Comparison of ENCODE assay signal across 12 cellular contexts in genomic region chr3:123632161-123632655, GRCh38. TPM values are rescaled to one million over a fixed set of nuclear protein-coding genes. Genes with fewer than 3 reads are reported as not detected.
DNase-seq lines count a peak whose midpoint lies in the region; ATAC-seq and TF ChIP-seq lines count a peak whose summit lies in the region.
"Had no signal": no experiment of that assay in that cellular context is flagged by ENCODE, and none has a peak within 500 bp of the region (broad histone marks: within the 10 kb centered on the region; RNA-seq: fewer than 3 reads in every experiment).

No MANE protein-coding gene starts in this region.

- no peaks in the 10 kb centered on the region for H3K27me3 Mint-ChIP-seq in endodermal cell (ENCODE audit: insufficient read depth)

- no peaks in the 10 kb centered on the region for H3K9me3 Mint-ChIP-seq in endodermal cell
- H3K9me3 Mint-ChIP-seq: activated T-cell treated with anti-CD3 and anti-CD28 coated beads, Interleukin-2, amount 50 U/mL, for 24 hours had no signal

- WGBS in endodermal cell (ENCODE audit: insufficient coverage in 1 of 2, insufficient read length in 1 of 2), 2 experiments, result 24 to 51% methylated on average over 4 to 6 of the region's 6 CpGs

- peaks cover 7% of the 10 kb centered on the region for H3K4me1 ChIP-seq in endodermal cell (ENCODE audit: control insufficient read depth, insufficient read depth, low read length)

- H3K4me3 ChIP-seq in MG63 (no peak overlapping the region), endodermal cell (ENCODE audit: low read length) (no peak overlapping the region)

- H3K4me1 Mint-ChIP-seq in endodermal cell, result peaks cover 35% of the 10 kb centered on the region

- ATAC-seq in GM19328 (IDR thresholded peaks at IDR 0.05; ENCODE audit: unreplicated experiment) (no peak), GM21786 (IDR thresholded peaks at IDR 0.05; ENCODE audit: unreplicated experiment) (no peak)

- peak overlapping the region; percentile 39 for H3K27ac Mint-ChIP-seq in endodermal cell
- H3K27ac Mint-ChIP-seq: activated T-cell treated with anti-CD3 and anti-CD28 coated beads, Interleukin-2, amount 50 U/mL, for 24 hours had no signal

- no peak for TF ChIP-seq CTCF in endodermal cell (conservative IDR thresholded peaks at IDR 0.05)

- DNase-seq in AG08395 (ENCODE audit: low spot score) (peak; percentile 36), MG63 (peak; percentile 83), endodermal cell (no peak), myocyte (ENCODE audit: low read depth) (peak; percentile 82), NCI-H748 treated with DMSO at 0.1 percent for 48 hours (lab: John Stamatoyannopoulos, UW) (no peak), NOMO-1 treated with dmso at 0.1 percent for 144 hours (lab: John Stamatoyannopoulos, UW; ENCODE audit: unreplicated experiment) (no peak)
- DNase-seq: activated T-cell treated with anti-CD3 and anti-CD28 coated beads, Interleukin-2, amount 50 U/mL, for 24 hours; NCI-H526 treated with DMSO at 0.1 percent for 48 hours; posterior cingulate gyrus; T1000 had no signal

- H3K27me3 ChIP-seq in MG63, result no peaks in the 10 kb centered on the region
- no peaks in the 10 kb centered on the region for H3K27me3 ChIP-seq in endodermal cell (ENCODE audit: control insufficient read depth, insufficient read depth, low read length, poor library complexity, severe bottlenecking)

- H3K36me3 ChIP-seq in MG63, result peaks cover 3% of the 10 kb centered on the region; the same call in 1 of the 2 replicates
- H3K36me3 ChIP-seq in endodermal cell (ENCODE audit: control insufficient read depth, insufficient read depth, low read length), result no peaks in the 10 kb centered on the region

- H3K9me3 ChIP-seq in MG63, result no peaks in the 10 kb centered on the region
- no peaks in the 10 kb centered on the region for H3K9me3 ChIP-seq in endodermal cell (ENCODE audit: control insufficient read depth, low read length)

- H3K36me3 Mint-ChIP-seq in endodermal cell (ENCODE audit: low read depth), result no peaks in the 10 kb centered on the region

- peak overlapping the region; percentile 22 for H3K27ac ChIP-seq in endodermal cell (ENCODE audit: low read depth, low read length)

- H3K9ac ChIP-seq in endodermal cell (ENCODE audit: extremely low read depth, low read length, poor library complexity, severe bottlenecking), result no peak overlapping the region

- no peak overlapping the region for H3K4me3 Mint-ChIP-seq in endodermal cell
- H3K4me3 Mint-ChIP-seq: activated T-cell treated with anti-CD3 and anti-CD28 coated beads, Interleukin-2, amount 50 U/mL, for 24 hours had no signal

RNA-seq across cellular contexts. Expression of gene HACD2, which starts 47.4 kb away (rescaled TPM):
- 17.1 and 26.8 TPM in 2 replicates for total RNA-seq in MG63 (2014; rRNA removed; shearing (Covaris generic); ENCODE audit: low replicate concordance)
- total RNA-seq in endodermal cell (10 to 100 TPM; 32.5 to 48.7 TPM), myocyte (14.4 and 17.3 TPM in 2 replicates)
- polyA plus RNA-seq in endodermal cell (2013, experiment 1 of 2), result 29.0 TPM
- 29.4 TPM for polyA plus RNA-seq in endodermal cell (2013, experiment 2 of 2)
- polyA plus RNA-seq in myocyte (2012), result 21.0 TPM

Comparison
In these comparisons a context has a peak if more than half of its experiments do, and no peak if none do; other contexts are left out.
1. DNase-seq: peak in AG08395 (single experiment), MG63 (single experiment) and myocyte (single experiment); none in endodermal cell (single experiment), NCI-H748 treated with DMSO at 0.1 percent for 48 hours (single experiment) and NOMO-1 treated with dmso at 0.1 percent for 144 hours (single experiment).